ENCODE assay signal across 8 cellular contexts in the genomic region with DNA sequence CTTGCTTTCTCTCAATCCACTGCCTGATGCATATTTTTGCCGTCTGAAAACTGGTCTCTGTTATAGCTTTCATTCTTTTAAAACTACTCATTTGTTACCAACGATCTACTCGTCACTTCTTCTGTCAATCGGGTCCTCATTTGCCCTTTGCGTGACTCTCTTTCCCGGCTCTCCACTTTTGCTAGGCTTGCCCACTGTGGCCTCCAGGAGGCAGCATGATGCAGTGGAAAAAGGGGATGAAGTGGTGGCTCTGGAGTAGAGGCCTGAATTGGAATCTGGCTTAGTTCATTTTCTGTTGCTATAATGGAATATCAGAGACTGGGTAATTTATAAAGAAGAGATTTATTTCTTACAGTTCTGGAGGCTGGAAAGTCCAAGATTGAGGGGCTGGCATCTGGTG. TPM values are rescaled to one million over a fixed set of nuclear protein-coding genes. Genes with fewer than 3 reads are reported as not detected.
A peak's percentile ranks its signal among the peaks of the same experiment; 100 is the strongest.
DNase-seq lines count a peak whose midpoint lies in the region; ATAC-seq and TF ChIP-seq lines count a peak whose summit lies in the region.

No MANE protein-coding gene starts in this region.

- H3K4me3 Mint-ChIP-seq in activated CD8-positive, alpha-beta memory T cell treated with anti-CD3 and anti-CD28 coated beads, Interleukin-2, amount 10 ng/mL, durations not matched to agents 7 days and 5 days, result no peak overlapping the region

- H4K8ac ChIP-seq in mesenchymal stem cell (ENCODE audit: low read length), result no peak overlapping the region

- no peak overlapping the region for H3K4me3 ChIP-seq in BJ (ENCODE audit: low read depth, low read length)
- H3K4me3 ChIP-seq in HFF-Myc (replicated peaks; ENCODE audit: low read depth, low read length), result no peak overlapping the region
- no peak overlapping the region for H3K4me3 ChIP-seq in brain microvascular endothelial cell (ENCODE audit: low read depth, low read length)
- no peak overlapping the region for H3K4me3 ChIP-seq in mesenchymal stem cell (ENCODE audit: insufficient read depth in 1 of 2, low read depth in 1 of 2, low read length in 2 of 2)

- no peaks in the 10 kb centered on the region for H3K27me3 Mint-ChIP-seq in activated CD8-positive, alpha-beta memory T cell treated with anti-CD3 and anti-CD28 coated beads, Interleukin-2, amount 10 ng/mL, durations not matched to agents 7 days and 5 days

- no peak overlapping the region for H2AK5ac ChIP-seq in mesenchymal stem cell (ENCODE audit: low read length, severe bottlenecking)

- no peak for ATAC-seq in activated CD8-positive, alpha-beta memory T cell treated with anti-CD3 and anti-CD28 coated beads, Interleukin-2, amount 10 ng/mL, durations not matched to agents 7 days and 5 days

- no peak overlapping the region for H3K27ac Mint-ChIP-seq in activated CD8-positive, alpha-beta memory T cell treated with anti-CD3 and anti-CD28 coated beads, Interleukin-2, amount 10 ng/mL, durations not matched to agents 7 days and 5 days

- H3K4ac ChIP-seq in mesenchymal stem cell (ENCODE audit: low read depth in 1 of 2, low read length in 2 of 2), result no peak overlapping the region

- H2BK12ac ChIP-seq in mesenchymal stem cell (ENCODE audit: low read length in 2 of 2), result no peak overlapping the region

- peaks cover 3% of the 10 kb centered on the region for H3K79me1 ChIP-seq in mesenchymal stem cell (replicated peaks; ENCODE audit: low read length, poor library complexity, severe bottlenecking)

- peaks cover 9% of the 10 kb centered on the region for H3K4me1 ChIP-seq in mesenchymal stem cell (ENCODE audit: control insufficient read depth, insufficient read depth, low read depth, low read length)

- H2BK15ac ChIP-seq in mesenchymal stem cell (ENCODE audit: low read depth, poor library complexity, severe bottlenecking), result no peak overlapping the region

- TF ChIP-seq CTCF in BJ (IDR thresholded peaks at IDR 0.05; ENCODE audit: insufficient read depth, low read depth, low read length) (peak; percentile 83), HFF-Myc (IDR thresholded peaks at IDR 0.05; ENCODE audit: low read depth, low read length, missing control alignments) (peak; percentile 73), brain microvascular endothelial cell (IDR thresholded peaks at IDR 0.05; ENCODE audit: low read depth, low read length, missing control alignments) (peak; percentile 78)

- H3K14ac ChIP-seq in mesenchymal stem cell (ENCODE audit: low read length in 2 of 2), result no peak overlapping the region

- H3K27me3 ChIP-seq in BJ (ENCODE audit: control insufficient read depth, insufficient read depth, low read length) (no peaks in the 10 kb centered on the region), brain microvascular endothelial cell (replicated peaks) (no peaks in the 10 kb centered on the region), mesenchymal stem cell (ENCODE audit: control insufficient read depth in 1 of 2, insufficient read depth in 1 of 2, low read length in 2 of 2) (no peaks in the 10 kb centered on the region)

- H3K9me3 Mint-ChIP-seq in activated CD8-positive, alpha-beta memory T cell treated with anti-CD3 and anti-CD28 coated beads, Interleukin-2, amount 10 ng/mL, durations not matched to agents 7 days and 5 days (ENCODE audit: low read depth), result no peaks in the 10 kb centered on the region

- H3K36me3 Mint-ChIP-seq in activated CD8-positive, alpha-beta memory T cell treated with anti-CD3 and anti-CD28 coated beads, Interleukin-2, amount 10 ng/mL, durations not matched to agents 7 days and 5 days, result peaks cover 9% of the 10 kb centered on the region

- no peak overlapping the region for H2AFZ ChIP-seq in mesenchymal stem cell (ENCODE audit: low read depth, low read length)

- H4K91ac ChIP-seq in mesenchymal stem cell (ENCODE audit: low read length), result no peak overlapping the region

- CTCF ChIA-PET in BJ (lab: Yijun Ruan, JAX), result interaction anchor here (0.8 to 3.7 kb wide), 11 partner anchors 9 to 282 kb away, joined by 3 to 18 read pairs (median 5); no protein-coding TSS in a partner anchor
- CTCF ChIA-PET in activated CD8-positive, alpha-beta memory T cell treated with anti-CD3 and anti-CD28 coated beads, Interleukin-2, amount 10 ng/mL, durations not matched to agents 7 days and 5 days (lab: Charles Lee), result interaction anchor here (1.3 to 1.6 kb wide), 2 partner anchors 21 to 281 kb away, joined by 4 to 5 read pairs; no protein-coding TSS in a partner anchor

- no peak overlapping the region for H2BK120ac ChIP-seq in mesenchymal stem cell (ENCODE audit: low read depth, low read length)

- POLR2A ChIA-PET in BJ (lab: Charles Lee), result no interaction called here

- H3K4me2 ChIP-seq in mesenchymal stem cell (ENCODE audit: low read length, poor library complexity, severe bottlenecking), result no peak overlapping the region

- H3K23ac ChIP-seq in mesenchymal stem cell (ENCODE audit: low read length in 2 of 2), result no peak overlapping the region

- H3K27ac ChIP-seq in brain microvascular endothelial cell (no peak overlapping the region), mesenchymal stem cell (ENCODE audit: low read length, poor library complexity, severe bottlenecking) (no peak overlapping the region)

- H3K9me3 ChIP-seq in mesenchymal stem cell (ENCODE audit: control insufficient read depth, low read length), result no peaks in the 10 kb centered on the region

- no peak overlapping the region for H3K9ac ChIP-seq in mesenchymal stem cell (ENCODE audit: low read length)

- H3K18ac ChIP-seq in mesenchymal stem cell (ENCODE audit: low read depth in 1 of 2, low read length in 2 of 2), result no peak overlapping the region

- no peak overlapping the region for H2BK5ac ChIP-seq in mesenchymal stem cell (ENCODE audit: low read depth, low read length, poor library complexity, severe bottlenecking)

- H3K4me1 Mint-ChIP-seq in activated CD8-positive, alpha-beta memory T cell treated with anti-CD3 and anti-CD28 coated beads, Interleukin-2, amount 10 ng/mL, durations not matched to agents 7 days and 5 days, result no peaks in the 10 kb centered on the region

- DNase-seq in BJ (ENCODE audit: low read depth), result no peak
- no peak for DNase-seq in HFF-Myc (ENCODE audit: extremely low read depth, low read depth)
- peak; percentile 20 for DNase-seq in brain microvascular endothelial cell
- DNase-seq in mesenchymal stem cell, result peak; percentile 50
- no peak for DNase-seq in activated CD8-positive, alpha-beta memory T cell treated with anti-CD3 and anti-CD28 coated beads, Interleukin-2, amount 10 ng/mL, durations not matched to agents 7 days and 5 days
- DNase-seq in SKM-1 (lab: John Stamatoyannopoulos, UW; ENCODE audit: unreplicated experiment), result no peak
- no peak for DNase-seq in NCI-H187 (lab: John Stamatoyannopoulos, UW)
- no peak for DNase-seq in NCI-H226

- WGBS in mesenchymal stem cell, result 68% methylated on average over 6 of the region's 6 CpGs

- H3K36me3 ChIP-seq in BJ (ENCODE audit: control insufficient read depth, insufficient read depth, low read length), result peaks cover 3% of the 10 kb centered on the region
- H3K36me3 ChIP-seq in brain microvascular endothelial cell (replicated peaks), result no peaks in the 10 kb centered on the region
- peaks cover 39 to 49% of the 10 kb centered on the region in 2 experiments for H3K36me3 ChIP-seq in mesenchymal stem cell (ENCODE audit: control insufficient read depth in 1 of 2, insufficient read depth in 2 of 2, low read depth in 1 of 2, low read length in 2 of 2)

- in situ Hi-C loops in brain microvascular endothelial cell (cut with HindIII; ENCODE audit: low pct_ligation_motif_present, low sequenced_read_pairs), result loop anchor here (25.0 kb wide), 1 partner anchor 280 kb away; no protein-coding TSS in a partner anchor

RNA-seq across cellular contexts. Expression of a gene that starts 15.2 kb away (rescaled TPM):
- polyA plus RNA-seq in BJ (2011; rRNA removed), result 0.28 and 0.32 TPM in 2 replicates
- polyA minus RNA-seq in BJ (2011; rRNA and poly(A)+ RNA removed), result 0.43 and 1.0 TPM in 2 replicates
- 0.23 TPM for polyA plus RNA-seq in mesenchymal stem cell (2013, experiment 1 of 2)
- 0.25 TPM for polyA plus RNA-seq in mesenchymal stem cell (2013, experiment 2 of 2)
- not detected for total RNA-seq in activated CD8-positive, alpha-beta memory T cell treated with anti-CD3 and anti-CD28 coated beads, Interleukin-2, amount 10 ng/mL, durations not matched to agents 7 days and 5 days

RNA-seq across cellular contexts. Expression of a gene that starts 31.3 kb away (rescaled TPM):
- polyA plus RNA-seq in BJ (2011; rRNA removed), result 8.3 and 13.6 TPM in 2 replicates
- polyA minus RNA-seq in BJ (2011; rRNA and poly(A)+ RNA removed), result 10.2 and 10.4 TPM in 2 replicates
- 42.4 TPM for polyA plus RNA-seq in mesenchymal stem cell (2013, experiment 1 of 2)
- 39.8 TPM for polyA plus RNA-seq in mesenchymal stem cell (2013, experiment 2 of 2)
- total RNA-seq in activated CD8-positive, alpha-beta memory T cell treated with anti-CD3 and anti-CD28 coated beads, Interleukin-2, amount 10 ng/mL, durations not matched to agents 7 days and 5 days, result 10 to 100 TPM; 12.8 to 12.9 TPM

Comparison
In these comparisons a context has a peak if more than half of its experiments do, and no peak if none do; other contexts are left out.
1. DNase-seq: peak in brain microvascular endothelial cell (single experiment) and mesenchymal stem cell (single experiment); none in BJ (single experiment), HFF-Myc (single experiment), activated CD8-positive, alpha-beta memory T cell treated with anti-CD3 and anti-CD28 coated beads, Interleukin-2, amount 10 ng/mL, durations not matched to agents 7 days and 5 days (single experiment), SKM-1 (single experiment), NCI-H187 (0 of 2) and NCI-H226 (single experiment).
2. Peak in every context shown above with its lines, with median percentiles within 50 percentile points of each other: CTCF ChIP-seq.